ENCODE assay signal across 8 cellular contexts in genomic region chr6:49462071-49462470, GRCh38. TPM values are rescaled to one million over a fixed set of nuclear protein-coding genes. Genes with fewer than 3 reads are reported as not detected.
A peak's percentile ranks its signal among the peaks of the same experiment; 100 is the strongest.
DNase-seq lines count a peak whose midpoint lies in the region; ATAC-seq, FAIRE-seq and TF ChIP-seq lines count a peak whose summit lies in the region.

No MANE protein-coding gene starts in this region.

- peak overlapping the region; percentile 91 to 98 (median 95) for H3K4me3 Mint-ChIP-seq in nephron

- no peak for ATAC-seq in activated CD4-positive, CD25-positive, alpha-beta regulatory T cell treated with anti-CD3 and anti-CD28 coated beads, Interleukin-2, amount 50 U/mL, for 24 hours
- ATAC-seq in omental fat pad (ENCODE audit: low FRiP score) = no peak

- no peaks in the 10 kb centered on the region for H3K9me3 Mint-ChIP-seq in nephron

- no peaks in the 10 kb centered on the region for H3K9me3 ChIP-seq in Karpas-422 (ENCODE audit: low read length)

- H3K27ac Mint-ChIP-seq in nephron = peak overlapping the region; percentile 82 to 90 (median 88)

- DNase-seq in BJ (ENCODE audit: low read depth) (no peak), Karpas-422 (peak; percentile 68), choroid plexus epithelial cell (ENCODE audit: low read depth) (peak; percentile 25), urothelium cell line (ENCODE audit: low spot score) (no peak), omental fat pad (ENCODE audit: low spot score) (no peak), SK-N-DZ (ENCODE audit: low spot score) (no peak)

- CTCF ChIA-PET in BJ (lab: Yijun Ruan, JAX) = no interaction called here

- H3K4me3 ChIP-seq in BJ (ENCODE audit: low read depth, low read length) (peak overlapping the region; percentile 55), Karpas-422 (ENCODE audit: low read length) (peak overlapping the region; percentile 94), choroid plexus epithelial cell (ENCODE audit: low read depth, low read length) (peak overlapping the region; percentile 83)

- TF ChIP-seq CTCF in BJ (IDR thresholded peaks at IDR 0.05; ENCODE audit: insufficient read depth, low read depth, low read length) (no peak), choroid plexus epithelial cell (conservative IDR thresholded peaks at IDR 0.05; ENCODE audit: low read depth, low read length) (no peak), nephron (IDR thresholded peaks at IDR 0.05; ENCODE audit: unreplicated experiment in 3 of 3) (no peak), omental fat pad (IDR thresholded peaks at IDR 0.05) (no peak)

- H3K36me3 ChIP-seq in BJ (ENCODE audit: control insufficient read depth, insufficient read depth, low read length) (no peaks in the 10 kb centered on the region; the same call in 1 of the 2 replicates), Karpas-422 (ENCODE audit: insufficient read depth, low read length) (peaks cover 12% of the 10 kb centered on the region; the same call in 1 of the 2 replicates)

- peak overlapping the region; percentile 86; the same call in 1 of the 2 replicates for H2AFZ ChIP-seq in Karpas-422 (ENCODE audit: low read length)

- no peaks in the 10 kb centered on the region for H3K9me2 ChIP-seq in Karpas-422 (replicated peaks; ENCODE audit: insufficient read depth, low read length)

- H4K20me1 ChIP-seq in Karpas-422 (ENCODE audit: insufficient read depth, low read depth, low read length) = no peaks in the 10 kb centered on the region

- POLR2A ChIA-PET in BJ (lab: Charles Lee) = no interaction called here

- FAIRE-seq in urothelium cell line (lab: Jason Lieb, UNC) = no peak

- peaks cover 3% of the 10 kb centered on the region for H3K36me3 Mint-ChIP-seq in nephron (ENCODE audit: low read depth)

- peaks cover 87% of the 10 kb centered on the region for H3K79me2 ChIP-seq in Karpas-422 (ENCODE audit: low read length)

- peak overlapping the region; percentile 99 for H3K4me2 ChIP-seq in Karpas-422 (ENCODE audit: low read depth, low read length, poor library complexity, severe bottlenecking)

- H3K4me1 ChIP-seq in Karpas-422 (ENCODE audit: low read length) = peaks cover 47% of the 10 kb centered on the region

- no peaks in the 10 kb centered on the region for H3K27me3 Mint-ChIP-seq in nephron (ENCODE audit: low read depth)

- H3K9ac ChIP-seq in Karpas-422 (ENCODE audit: low read length) = peak overlapping the region; percentile 89

- peaks cover 28% of the 10 kb centered on the region for H3K4me1 Mint-ChIP-seq in nephron

- H3K27me3 ChIP-seq in BJ (ENCODE audit: control insufficient read depth, insufficient read depth, low read length) (no peaks in the 10 kb centered on the region), Karpas-422 (ENCODE audit: low read length) (no peaks in the 10 kb centered on the region)

- H3K27ac ChIP-seq in Karpas-422 (ENCODE audit: low read length) = peak overlapping the region; percentile 61

RNA-seq across cellular contexts. Expression of gene MMUT, which starts 1.0 kb away (rescaled TPM):
- polyA plus RNA-seq in BJ (2011; rRNA removed) = 10.2 and 18.7 TPM in 2 replicates
- 6.4 and 8.1 TPM in 2 replicates for polyA minus RNA-seq in BJ (2011; rRNA and poly(A)+ RNA removed)
- total RNA-seq in Karpas-422 (2014; rRNA removed; shearing (Covaris generic); ENCODE audit: low replicate concordance) = 10.6 and 14.8 TPM in 2 replicates
- total RNA-seq in omental fat pad = 10 to 100 TPM; 10.8 to 18.1 (median 15.4) TPM
- 14.8 and 17.3 TPM in 2 replicates for polyA plus RNA-seq in SK-N-DZ (2014; cell fraction: cytosol; rRNA removed)
- polyA plus RNA-seq in SK-N-DZ (2014; cell fraction: nucleus; rRNA removed) = 44.3 and 44.7 TPM in 2 replicates

RNA-seq across cellular contexts. Expression of gene CENPQ, which starts 1.1 kb away (rescaled TPM):
- 2.1 and 4.7 TPM in 2 replicates for polyA plus RNA-seq in BJ (2011; rRNA removed)
- 0.26 and 0.33 TPM in 2 replicates for polyA minus RNA-seq in BJ (2011; rRNA and poly(A)+ RNA removed)
- 9.3 and 21.6 TPM in 2 replicates for total RNA-seq in Karpas-422 (2014; rRNA removed; shearing (Covaris generic); ENCODE audit: low replicate concordance)
- 1 to 10 TPM; 1.8 to 6.8 (median 4.5) TPM for total RNA-seq in omental fat pad
- polyA plus RNA-seq in SK-N-DZ (2014; cell fraction: cytosol; rRNA removed) = 24.9 and 26.1 TPM in 2 replicates
- polyA plus RNA-seq in SK-N-DZ (2014; cell fraction: nucleus; rRNA removed) = 14.4 and 24.6 TPM in 2 replicates

RNA-seq across cellular contexts. Expression of gene GLYATL3, which starts 37.7 kb away (rescaled TPM):
- not detected in 2 replicates for polyA plus RNA-seq in BJ (2011; rRNA removed)
- polyA minus RNA-seq in BJ (2011; rRNA and poly(A)+ RNA removed) = not detected in 2 replicates
- not detected in 2 replicates for total RNA-seq in Karpas-422 (2014; rRNA removed; shearing (Covaris generic); ENCODE audit: low replicate concordance)
- total RNA-seq in omental fat pad = not detected
- not detected in 2 replicates for polyA plus RNA-seq in SK-N-DZ (2014; cell fraction: cytosol; rRNA removed)
- polyA plus RNA-seq in SK-N-DZ (2014; cell fraction: nucleus; rRNA removed) = not detected in 2 replicates

Comparison
In these comparisons a context has a peak if more than half of its experiments do, and no peak if none do; other contexts are left out.
1. DNase-seq: peak in Karpas-422 (single experiment) and choroid plexus epithelial cell (single experiment); none in BJ (single experiment), urothelium cell line (single experiment), omental fat pad (single experiment) and SK-N-DZ (single experiment).
2. Peak in every context shown above with its lines, with median percentiles within 50 percentile points of each other: H3K4me3 ChIP-seq.